In genomic region chr2:168589236-168589635, GRCh38 we compare ENCODE assay signal across 18 cellular contexts.
A peak's percentile ranks its signal among the peaks of the same experiment; 100 is the strongest.
DNase-seq lines count a peak whose midpoint lies in the region; ATAC-seq and TF ChIP-seq lines count a peak whose summit lies in the region.
"Had no signal": no experiment of that assay in that cellular context is flagged by ENCODE, and none has a peak within 500 bp of the region (broad histone marks: within the 10 kb centered on the region; RNA-seq: fewer than 3 reads in every experiment).

No MANE protein-coding gene starts in this region.

- no peak overlapping the region for H3K4me2 ChIP-seq in Karpas-422 (ENCODE audit: low read depth, low read length, poor library complexity, severe bottlenecking)
- H3K4me2 ChIP-seq: BLaER1 had no signal

- H3K4me1 Mint-ChIP-seq in activated T-cell treated with anti-CD3 and anti-CD28 coated beads, Interleukin-2, amount 50 U/mL, for 72 hours (ENCODE audit: low read depth): peaks cover 21% of the 10 kb centered on the region
- peaks cover 54% of the 10 kb centered on the region for H3K4me1 Mint-ChIP-seq in dendritic cell treated with granulocyte-macrophage colony-stimulating factor and Interleukin-4, amounts not matched to agents 40 ng/mL and 50 ng/mL, for 4 days (ENCODE audit: low read depth)
- peaks cover 8% of the 10 kb centered on the region for H3K4me1 Mint-ChIP-seq in HFFc6 (ENCODE audit: low read depth)

- no peaks in the 10 kb centered on the region for H3K9me2 ChIP-seq in Karpas-422 (replicated peaks; ENCODE audit: insufficient read depth, low read length)

- no peaks in the 10 kb centered on the region for H4K20me1 ChIP-seq in Karpas-422 (ENCODE audit: insufficient read depth, low read depth, low read length)

- no peaks in the 10 kb centered on the region for H3K27me3 ChIP-seq in Karpas-422 (ENCODE audit: low read length)
- H3K27me3 ChIP-seq: BLaER1 had no signal

- no peaks in the 10 kb centered on the region for H3K4me1 ChIP-seq in Karpas-422 (ENCODE audit: low read length)

- H3K4me3 Mint-ChIP-seq in activated T-cell treated with anti-CD3 and anti-CD28 coated beads, Interleukin-2, amount 50 U/mL, for 72 hours: no peak overlapping the region
- H3K4me3 Mint-ChIP-seq in dendritic cell treated with granulocyte-macrophage colony-stimulating factor and Interleukin-4, amounts not matched to agents 40 ng/mL and 50 ng/mL, for 4 days: no peak overlapping the region
- H3K4me3 Mint-ChIP-seq in HFFc6: no peak overlapping the region
- H3K4me3 Mint-ChIP-seq: CD8-positive, alpha-beta T cell had no signal

- H3K36me3 Mint-ChIP-seq in activated T-cell treated with anti-CD3 and anti-CD28 coated beads, Interleukin-2, amount 50 U/mL, for 72 hours (ENCODE audit: insufficient read depth in 2 of 2): peaks cover 0 to 1% of the 10 kb centered on the region in 2 donors
- H3K36me3 Mint-ChIP-seq in dendritic cell treated with granulocyte-macrophage colony-stimulating factor and Interleukin-4, amounts not matched to agents 40 ng/mL and 50 ng/mL, for 4 days (ENCODE audit: low read depth): peaks cover 6% of the 10 kb centered on the region
- no peaks in the 10 kb centered on the region for H3K36me3 Mint-ChIP-seq in HFFc6 (ENCODE audit: low read depth)

- peak overlapping the region; percentile 38 for H3K27ac Mint-ChIP-seq in activated T-cell treated with anti-CD3 and anti-CD28 coated beads, Interleukin-2, amount 50 U/mL, for 72 hours
- peak overlapping the region; percentile 55 for H3K27ac Mint-ChIP-seq in dendritic cell treated with granulocyte-macrophage colony-stimulating factor and Interleukin-4, amounts not matched to agents 40 ng/mL and 50 ng/mL, for 4 days
- no peak overlapping the region for H3K27ac Mint-ChIP-seq in HFFc6
- H3K27ac Mint-ChIP-seq: CD8-positive, alpha-beta T cell had no signal

- no peaks in the 10 kb centered on the region for H3K9me3 ChIP-seq in Karpas-422 (ENCODE audit: low read length)
- H3K9me3 ChIP-seq: BLaER1 had no signal

- peaks cover 0 to 2% of the 10 kb centered on the region in 2 donors for H3K9me3 Mint-ChIP-seq in activated T-cell treated with anti-CD3 and anti-CD28 coated beads, Interleukin-2, amount 50 U/mL, for 72 hours
- no peaks in the 10 kb centered on the region for H3K9me3 Mint-ChIP-seq in dendritic cell treated with granulocyte-macrophage colony-stimulating factor and Interleukin-4, amounts not matched to agents 40 ng/mL and 50 ng/mL, for 4 days
- H3K9me3 Mint-ChIP-seq in HFFc6: no peaks in the 10 kb centered on the region
- H3K9me3 Mint-ChIP-seq: CD8-positive, alpha-beta T cell had no signal

- TF ChIP-seq CTCF in HFFc6 (IDR thresholded peaks at IDR 0.05): no peak

- no peaks in the 10 kb centered on the region for H3K79me2 ChIP-seq in Karpas-422 (ENCODE audit: low read length)

- H3K9ac ChIP-seq in Karpas-422 (ENCODE audit: low read length): no peak overlapping the region
- H3K9ac ChIP-seq: BLaER1 had no signal

- DNase-seq in activated T-cell treated with anti-CD3 and anti-CD28 coated beads, Interleukin-2, amount 50 U/mL, for 72 hours: no peak
- no peak for DNase-seq in activated T-cell treated with anti-CD3 and anti-CD28 coated beads, Interleukin-2, amount 50 U/mL, for 48 hours
- DNase-seq in Karpas-422 (peak; percentile 2), H4 (ENCODE audit: low spot score) (no peak), C1 segment of cervical spinal cord (lab: John Stamatoyannopoulos, UW) (no peak), HFFc6 (no peak)
- DNase-seq: 8988T; Calu3; CD8-positive, alpha-beta T cell; DMS 273 treated with DMSO at 0.1 percent for 48 hours; DMS53; DND-41; EL; IMR-90 had no signal

- H2AFZ ChIP-seq in Karpas-422 (ENCODE audit: low read length): no peak overlapping the region

- intact Hi-C loops in dendritic cell treated with granulocyte-macrophage colony-stimulating factor and Interleukin-4, amounts not matched to agents 40 ng/mL and 50 ng/mL, for 4 days (cut with micrococcal nuclease): no loop called here

- H3K27me3 Mint-ChIP-seq in activated T-cell treated with anti-CD3 and anti-CD28 coated beads, Interleukin-2, amount 50 U/mL, for 72 hours (ENCODE audit: low read depth): no peaks in the 10 kb centered on the region
- no peaks in the 10 kb centered on the region for H3K27me3 Mint-ChIP-seq in dendritic cell treated with granulocyte-macrophage colony-stimulating factor and Interleukin-4, amounts not matched to agents 40 ng/mL and 50 ng/mL, for 4 days
- H3K27me3 Mint-ChIP-seq in HFFc6 (ENCODE audit: insufficient read depth): no peaks in the 10 kb centered on the region

- H3K27ac ChIP-seq in Karpas-422 (ENCODE audit: low read length): no peak overlapping the region
- H3K27ac ChIP-seq: BLaER1 had no signal

- no peak overlapping the region for H3K4me3 ChIP-seq in Karpas-422 (ENCODE audit: low read length)
- H3K4me3 ChIP-seq: BLaER1, GM12878 had no signal

- no peak for ATAC-seq in activated T-cell treated with anti-CD3 and anti-CD28 coated beads, Interleukin-2, amount 50 U/mL, for 72 hours (replicated peaks in 1 of 2)
- ATAC-seq: CD8-positive, alpha-beta T cell; GM12878; HCT116 had no signal

- H3K36me3 ChIP-seq in Karpas-422 (ENCODE audit: insufficient read depth, low read length): no peaks in the 10 kb centered on the region
